21 cellular contexts compared by ENCODE assay signal in genomic region chr10:52853704-52854103, GRCh38.
A peak's percentile ranks its signal among the peaks of the same experiment; 100 is the strongest.
DNase-seq lines count a peak whose midpoint lies in the region; ATAC-seq lines count a peak whose summit lies in the region.
"Had no signal": no experiment of that assay in that cellular context is flagged by ENCODE, and none has a peak within 500 bp of the region (broad histone marks: within the 10 kb centered on the region; RNA-seq: fewer than 3 reads in every experiment).

No MANE protein-coding gene starts in this region.

- no peak for DNase-seq in activated effector memory CD4-positive, alpha-beta T cell treated with anti-CD3 and anti-CD28 coated beads, Interleukin-2, amount 50 U/mL, for 16 hours
- no peak for DNase-seq in effector CD4-positive, alpha-beta T cell
- DNase-seq in NCI-H187 treated with DMSO at 0.1 percent for 48 hours (lab: John Stamatoyannopoulos, UW), result no peak
- DNase-seq in activated CD8-positive, alpha-beta memory T cell treated with anti-CD3 and anti-CD28 coated beads, Interleukin-2, amount 50 U/mL, for 48 hours, result no peak
- DNase-seq: activated CD4-positive, alpha-beta T cell treated with anti-CD3 and anti-CD28 coated beads, Interleukin-2, amount 50 U/mL, for 1 hour; activated naive CD4-positive, alpha-beta T cell treated with anti-CD3 and anti-CD28 coated beads, Interleukin-2, amount 10 ng/mL, durations not matched to agents 7 days and 5 days; activated T-cell treated with anti-CD3 and anti-CD28 coated beads for 4 hours; CD8-positive, alpha-beta T cell; DND-41; islet precursor cell; Karpas-422; NCI-H1092; NCI-H2171 treated with DMSO at 0.1 percent for 48 hours; NCI-H82; right lobe of liver; stomach; SW 1271 had no signal

- ATAC-seq in GM18517 (IDR thresholded peaks at IDR 0.05; ENCODE audit: unreplicated experiment) (peak; percentile 66), GM19463 (IDR thresholded peaks at IDR 0.05; ENCODE audit: unreplicated experiment) (peak; percentile 93), HG02763 (IDR thresholded peaks at IDR 0.05; ENCODE audit: unreplicated experiment) (peak; percentile 80), HG03432 (IDR thresholded peaks at IDR 0.05; ENCODE audit: unreplicated experiment) (peak; percentile 83)
- ATAC-seq: CD8-positive, alpha-beta T cell; right lobe of liver had no signal
